Comparison of ENCODE assay signal across 11 cellular contexts in the genomic region with DNA sequence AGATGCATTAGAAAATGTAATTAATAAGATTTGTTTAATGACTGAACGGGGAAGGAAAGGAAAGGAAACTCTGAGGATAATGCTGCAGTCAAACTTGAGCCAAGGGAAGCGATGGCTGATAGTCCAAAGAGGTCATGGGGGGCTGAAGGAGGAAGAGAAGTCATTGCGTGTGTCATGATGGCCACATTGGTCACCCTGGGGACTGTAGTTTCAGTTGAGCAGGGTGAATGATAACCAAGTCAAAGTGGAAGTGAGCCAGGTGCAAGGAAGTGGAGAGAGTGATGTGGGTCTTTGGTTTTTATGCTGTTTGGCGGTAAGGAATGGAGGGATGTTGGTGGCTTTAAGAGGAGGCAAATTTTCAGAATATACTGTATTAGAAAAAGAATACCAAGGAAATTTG. TPM values are rescaled to one million over a fixed set of nuclear protein-coding genes. Genes with fewer than 3 reads are reported as not detected.
DNase-seq lines count a peak whose midpoint lies in the region; ATAC-seq and TF ChIP-seq lines count a peak whose summit lies in the region.
"Had no signal": no experiment of that assay in that cellular context is flagged by ENCODE, and none has a peak within 500 bp of the region (broad histone marks: within the 10 kb centered on the region; RNA-seq: fewer than 3 reads in every experiment).

No MANE protein-coding gene starts in this region.

- H3K4me3 ChIP-seq in SK-N-SH (ENCODE audit: low read depth in 2 of 2, low read length in 1 of 2): no peak overlapping the region
- H3K4me3 ChIP-seq: A549 had no signal

- peaks cover 13 to 59% of the 10 kb centered on the region in 2 experiments for H3K36me3 ChIP-seq in SK-N-SH (replicated peaks in 1 of 2; ENCODE audit: control insufficient read depth in 1 of 2, insufficient read depth in 2 of 2, low read length in 1 of 2)

- H3F3A ChIP-seq in SK-N-SH (replicated peaks; ENCODE audit: insufficient read depth): peaks cover 33% of the 10 kb centered on the region

- no peaks in the 10 kb centered on the region for H3K27me3 Mint-ChIP-seq in activated CD4-positive, alpha-beta T cell treated with anti-CD3 and anti-CD28 coated beads, Interleukin-2, amount 10 ng/mL, durations not matched to agents 7 days and 5 days

- peak overlapping the region; percentile 1 for H3K27ac Mint-ChIP-seq in activated CD4-positive, alpha-beta T cell treated with anti-CD3 and anti-CD28 coated beads, Interleukin-2, amount 10 ng/mL, durations not matched to agents 7 days and 5 days
- H3K27ac Mint-ChIP-seq in stimulated activated effector memory CD8-positive, alpha-beta T cell treated with anti-CD3 and anti-CD28 coated beads, Interleukin-12 subunit alpha, Interleukin-12 subunit beta, amount 100 ng/mL, for 72 hours: peak overlapping the region; percentile 24

- no peak overlapping the region for H3K4me3 Mint-ChIP-seq in activated CD4-positive, alpha-beta T cell treated with anti-CD3 and anti-CD28 coated beads, Interleukin-2, amount 10 ng/mL, durations not matched to agents 7 days and 5 days
- no peak overlapping the region for H3K4me3 Mint-ChIP-seq in stimulated activated effector memory CD8-positive, alpha-beta T cell treated with anti-CD3 and anti-CD28 coated beads, Interleukin-12 subunit alpha, Interleukin-12 subunit beta, amount 100 ng/mL, for 72 hours

- 100% methylated on average over 4 of the region's 4 CpGs for WGBS in SK-N-SH (ENCODE audit: low lambda C conversion rate)

- no peaks in the 10 kb centered on the region for H3K9me3 Mint-ChIP-seq in activated CD4-positive, alpha-beta T cell treated with anti-CD3 and anti-CD28 coated beads, Interleukin-2, amount 10 ng/mL, durations not matched to agents 7 days and 5 days
- H3K9me3 Mint-ChIP-seq in stimulated activated effector memory CD8-positive, alpha-beta T cell treated with anti-CD3 and anti-CD28 coated beads, Interleukin-12 subunit alpha, Interleukin-12 subunit beta, amount 100 ng/mL, for 72 hours: no peaks in the 10 kb centered on the region

- peaks cover 100% of the 10 kb centered on the region for H3K79me2 ChIP-seq in SK-N-SH (ENCODE audit: insufficient read depth)

- no peak for DNase-seq in activated CD4-positive, alpha-beta T cell treated with anti-CD3 and anti-CD28 coated beads, Interleukin-2, amount 10 ng/mL, durations not matched to agents 7 days and 5 days
- no peak for DNase-seq in activated CD4-positive, alpha-beta T cell treated with anti-CD3 and anti-CD28 coated beads, Interleukin-2, amount 50 U/mL, for 4 hours
- DNase-seq in stimulated activated effector memory CD8-positive, alpha-beta T cell treated with anti-CD3 and anti-CD28 coated beads, Interleukin-12 subunit alpha, Interleukin-12 subunit beta, amount 100 ng/mL, for 72 hours (ENCODE audit: low spot score in 2 of 2): peak in 1 of 2 donors; percentile 49
- DNase-seq in COLO829 (ENCODE audit: low spot score) (no peak), SK-N-SH (no peak), hypothalamus (lab: John Stamatoyannopoulos, UW) (no peak)
- DNase-seq: amygdala, NCI-H2171 had no signal

- no peaks in the 10 kb centered on the region for H3K9me3 ChIP-seq in SK-N-SH
- H3K9me3 ChIP-seq: A549 had no signal

- CTCF ChIA-PET in activated CD4-positive, alpha-beta T cell treated with anti-CD3 and anti-CD28 coated beads, Interleukin-2, amount 10 ng/mL, durations not matched to agents 7 days and 5 days (lab: Charles Lee): no interaction called here
- CTCF ChIA-PET in SK-N-SH (lab: Yijun Ruan, JAX): no interaction called here

- ATAC-seq in HG02588 (IDR thresholded peaks at IDR 0.05; ENCODE audit: unreplicated experiment) (peak; percentile 87), HG03565 (IDR thresholded peaks at IDR 0.05; ENCODE audit: unreplicated experiment) (peak; percentile 81)
- ATAC-seq in stimulated activated effector memory CD8-positive, alpha-beta T cell treated with anti-CD3 and anti-CD28 coated beads, Interleukin-12 subunit alpha, Interleukin-12 subunit beta, amount 100 ng/mL, for 72 hours: peak; percentile 72
- ATAC-seq: A549 had no signal

- no peak overlapping the region for H3K9ac ChIP-seq in SK-N-SH

- no peak overlapping the region for H2AFZ ChIP-seq in SK-N-SH (ENCODE audit: low read depth)

- H3K36me3 Mint-ChIP-seq in activated CD4-positive, alpha-beta T cell treated with anti-CD3 and anti-CD28 coated beads, Interleukin-2, amount 10 ng/mL, durations not matched to agents 7 days and 5 days (ENCODE audit: low read depth): peaks cover 60% of the 10 kb centered on the region
- peaks cover 12% of the 10 kb centered on the region for H3K36me3 Mint-ChIP-seq in stimulated activated effector memory CD8-positive, alpha-beta T cell treated with anti-CD3 and anti-CD28 coated beads, Interleukin-12 subunit alpha, Interleukin-12 subunit beta, amount 100 ng/mL, for 72 hours

- POLR2A ChIA-PET in activated CD4-positive, alpha-beta T cell treated with anti-CD3 and anti-CD28 coated beads, Interleukin-2, amount 10 ng/mL, durations not matched to agents 7 days and 5 days (lab: Charles Lee): no interaction called here
- POLR2A ChIA-PET in SK-N-SH (lab: Yijun Ruan, JAX): no interaction called here

- H3K27ac ChIP-seq in SK-N-SH (ENCODE audit: low read depth in 2 of 2, low read length in 1 of 2): peak overlapping the region in 1 of 2 experiments; percentile 25; a peak in 1 of 4 replicates

- TF ChIP-seq RAD21 in SK-N-SH (IDR thresholded peaks at IDR 0.05; ENCODE audit: low read length): no peak

- H3K4me1 ChIP-seq in SK-N-SH (ENCODE audit: control insufficient read depth in 1 of 2, insufficient read depth in 2 of 2, low read depth in 1 of 2, low read length in 1 of 2): peaks cover 0 to 8% of the 10 kb centered on the region in 2 experiments; a peak in 2 of 4 replicates

- no peak for TF ChIP-seq EP300 in SK-N-SH (IDR thresholded peaks at IDR 0.05; ENCODE audit: borderline replicate concordance in 1 of 2, low read depth in 1 of 2, low read length in 1 of 2)

- H3K4me1 Mint-ChIP-seq in activated CD4-positive, alpha-beta T cell treated with anti-CD3 and anti-CD28 coated beads, Interleukin-2, amount 10 ng/mL, durations not matched to agents 7 days and 5 days: peaks cover 64% of the 10 kb centered on the region
- H3K4me1 Mint-ChIP-seq in stimulated activated effector memory CD8-positive, alpha-beta T cell treated with anti-CD3 and anti-CD28 coated beads, Interleukin-12 subunit alpha, Interleukin-12 subunit beta, amount 100 ng/mL, for 72 hours: peaks cover 63% of the 10 kb centered on the region

- no peak overlapping the region; the same call in 1 of the 2 replicates for H3K4me2 ChIP-seq in SK-N-SH

- TF ChIP-seq CTCF in SK-N-SH (IDR thresholded peaks at IDR 0.05): no peak

- no peaks in the 10 kb centered on the region for H3K9me2 ChIP-seq in SK-N-SH

- H3K27me3 ChIP-seq in SK-N-SH (ENCODE audit: insufficient read depth): no peaks in the 10 kb centered on the region

- peaks cover 76% of the 10 kb centered on the region for H4K20me1 ChIP-seq in SK-N-SH (ENCODE audit: insufficient read depth)

TF ChIP-seq in SK-N-SH, 30 proteins besides CTCF, POLR2A, EP300 and RAD21:
- TF ChIP-seq, protein P1, sequence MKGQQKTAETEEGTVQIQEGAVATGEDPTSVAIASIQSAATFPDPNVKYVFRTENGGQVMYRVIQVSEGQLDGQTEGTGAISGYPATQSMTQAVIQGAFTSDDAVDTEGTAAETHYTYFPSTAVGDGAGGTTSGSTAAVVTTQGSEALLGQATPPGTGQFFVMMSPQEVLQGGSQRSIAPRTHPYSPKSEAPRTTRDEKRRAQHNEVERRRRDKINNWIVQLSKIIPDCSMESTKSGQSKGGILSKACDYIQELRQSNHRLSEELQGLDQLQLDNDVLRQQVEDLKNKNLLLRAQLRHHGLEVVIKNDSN (IDR thresholded peaks at IDR 0.05; ENCODE audit: borderline replicate concordance, low read depth): no peak
- no peak for TF ChIP-seq TEAD4 (IDR thresholded peaks at IDR 0.05; ENCODE audit: borderline replicate concordance, insufficient read depth)
- TF ChIP-seq TAF1 (IDR thresholded peaks at IDR 0.05; ENCODE audit: borderline replicate concordance, low read depth, low read length): no peak
- TF ChIP-seq GABPA (IDR thresholded peaks at IDR 0.05; ENCODE audit: low read depth): no peak
- TF ChIP-seq SMC3 (IDR thresholded peaks at IDR 0.05; ENCODE audit: low read depth, low read length): no peak
- TF ChIP-seq FOSL2 (IDR thresholded peaks at IDR 0.05; ENCODE audit: borderline replicate concordance, low read depth): no peak
- TF ChIP-seq, protein P2, sequence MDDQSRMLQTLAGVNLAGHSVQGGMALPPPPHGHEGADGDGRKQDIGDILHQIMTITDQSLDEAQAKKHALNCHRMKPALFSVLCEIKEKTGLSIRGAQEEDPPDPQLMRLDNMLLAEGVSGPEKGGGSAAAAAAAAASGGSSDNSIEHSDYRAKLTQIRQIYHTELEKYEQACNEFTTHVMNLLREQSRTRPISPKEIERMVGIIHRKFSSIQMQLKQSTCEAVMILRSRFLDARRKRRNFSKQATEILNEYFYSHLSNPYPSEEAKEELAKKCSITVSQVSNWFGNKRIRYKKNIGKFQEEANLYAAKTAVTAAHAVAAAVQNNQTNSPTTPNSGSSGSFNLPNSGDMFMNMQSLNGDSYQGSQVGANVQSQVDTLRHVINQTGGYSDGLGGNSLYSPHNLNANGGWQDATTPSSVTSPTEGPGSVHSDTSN (IDR thresholded peaks at IDR 0.05): no peak
- TF ChIP-seq RXRA (IDR thresholded peaks at IDR 0.05; ENCODE audit: borderline replicate concordance, low read depth): no peak
- TF ChIP-seq NFIC (IDR thresholded peaks at IDR 0.05; ENCODE audit: borderline replicate concordance): no peak
- TF ChIP-seq, protein P3, sequence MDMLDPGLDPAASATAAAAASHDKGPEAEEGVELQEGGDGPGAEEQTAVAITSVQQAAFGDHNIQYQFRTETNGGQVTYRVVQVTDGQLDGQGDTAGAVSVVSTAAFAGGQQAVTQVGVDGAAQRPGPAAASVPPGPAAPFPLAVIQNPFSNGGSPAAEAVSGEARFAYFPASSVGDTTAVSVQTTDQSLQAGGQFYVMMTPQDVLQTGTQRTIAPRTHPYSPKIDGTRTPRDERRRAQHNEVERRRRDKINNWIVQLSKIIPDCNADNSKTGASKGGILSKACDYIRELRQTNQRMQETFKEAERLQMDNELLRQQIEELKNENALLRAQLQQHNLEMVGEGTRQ (IDR thresholded peaks at IDR 0.05; ENCODE audit: borderline replicate concordance, low read depth, low read length): no peak

RNA-seq across cellular contexts. Expression of a gene that starts 21.6 kb away (rescaled TPM):
- 100 to 1,000 TPM; 160 to 210 TPM for total RNA-seq in activated CD4-positive, alpha-beta T cell treated with anti-CD3 and anti-CD28 coated beads, Interleukin-2, amount 10 ng/mL, durations not matched to agents 7 days and 5 days
- 221 and 299 TPM in 2 replicates for polyA plus RNA-seq in SK-N-SH (2012; rRNA removed)
- polyA plus RNA-seq in SK-N-SH (2012; cell fraction: cytosol; rRNA removed): 363 and 501 TPM in 2 replicates
- polyA plus RNA-seq in SK-N-SH (2012; cell fraction: nucleus; rRNA removed): 63.0 and 90.2 TPM in 2 replicates
